Comparison of ENCODE assay signal across 9 cellular contexts in genomic region chr5:13957032-13957645, GRCh38. TPM values are rescaled to one million over a fixed set of nuclear protein-coding genes. Genes with fewer than 3 reads are reported as not detected.
A peak's percentile ranks its signal among the peaks of the same experiment; 100 is the strongest.
DNase-seq lines count a peak whose midpoint lies in the region; ATAC-seq and TF ChIP-seq lines count a peak whose summit lies in the region.
"Had no signal": no experiment of that assay in that cellular context is flagged by ENCODE, and none has a peak within 500 bp of the region (broad histone marks: within the 10 kb centered on the region; RNA-seq: fewer than 3 reads in every experiment).

No MANE protein-coding gene starts in this region.

- no peaks in the 10 kb centered on the region for H3K36me3 Mint-ChIP-seq in T-helper 17 cell (ENCODE audit: low read depth)
- H3K36me3 Mint-ChIP-seq: activated naive CD4-positive, alpha-beta T cell treated with anti-CD3 and anti-CD28 coated beads, Interleukin-2, amount 50 U/mL, for 24 hours had no signal

- DNase-seq in GF-D8 (lab: John Stamatoyannopoulos, UW) (peak; percentile 4), HS-27A (ENCODE audit: low read depth) (peak; percentile 54), NCI-H748 (lab: John Stamatoyannopoulos, UW; ENCODE audit: unreplicated experiment) (peak; percentile 97), cerebellar cortex (ENCODE audit: low spot score) (peak; percentile 88), lung (ENCODE audit: low spot score) (no peak), germinal center (ENCODE audit: low spot score) (no peak), T-helper 17 cell (no peak)

- no peak overlapping the region for H3K27ac Mint-ChIP-seq in T-helper 17 cell
- H3K27ac Mint-ChIP-seq: activated naive CD4-positive, alpha-beta T cell treated with anti-CD3 and anti-CD28 coated beads, Interleukin-2, amount 50 U/mL, for 24 hours had no signal

- no peaks in the 10 kb centered on the region for H3K36me3 ChIP-seq in lung (ENCODE audit: control insufficient read depth in 2 of 2, insufficient read depth in 2 of 2, low read length in 2 of 2)

- no peak overlapping the region for H3K4me3 ChIP-seq in lung

- H3K27me3 Mint-ChIP-seq in T-helper 17 cell: no peaks in the 10 kb centered on the region
- H3K27me3 Mint-ChIP-seq: activated naive CD4-positive, alpha-beta T cell treated with anti-CD3 and anti-CD28 coated beads, Interleukin-2, amount 50 U/mL, for 24 hours had no signal

- H3K27me3 ChIP-seq in lung (ENCODE audit: control insufficient read depth, insufficient read depth): no peaks in the 10 kb centered on the region

- peak; percentile 6 for TF ChIP-seq CTCF in lung (IDR thresholded peaks at IDR 0.05; ENCODE audit: control extremely low read depth, extremely low read depth)

- no peaks in the 10 kb centered on the region for H3K4me1 ChIP-seq in lung (ENCODE audit: control insufficient read depth in 2 of 2, insufficient read depth in 2 of 2, low read length in 2 of 2)

- H3K4me1 Mint-ChIP-seq in T-helper 17 cell: no peaks in the 10 kb centered on the region
- H3K4me1 Mint-ChIP-seq: activated naive CD4-positive, alpha-beta T cell treated with anti-CD3 and anti-CD28 coated beads, Interleukin-2, amount 50 U/mL, for 24 hours had no signal

- no peaks in the 10 kb centered on the region for H3K9me3 ChIP-seq in lung (ENCODE audit: control insufficient read depth in 2 of 2, insufficient read depth in 1 of 2, low read length in 1 of 2)
- H3K9me3 ChIP-seq in T-helper 17 cell (ENCODE audit: control insufficient read depth, low read length, poor library complexity, severe bottlenecking): no peaks in the 10 kb centered on the region

- H3K4me3 Mint-ChIP-seq in T-helper 17 cell: no peak overlapping the region
- H3K4me3 Mint-ChIP-seq: activated naive CD4-positive, alpha-beta T cell treated with anti-CD3 and anti-CD28 coated beads, Interleukin-2, amount 50 U/mL, for 24 hours had no signal

- ATAC-seq in GM21526 (IDR thresholded peaks at IDR 0.05; ENCODE audit: low FRiP score, unreplicated experiment): peak; percentile 95
- ATAC-seq in lung (ENCODE audit: insufficient read depth, low FRiP score): no peak
- ATAC-seq in T-helper 17 cell: no peak

- no peak overlapping the region for H3K27ac ChIP-seq in lung (ENCODE audit: low read depth in 1 of 2, low read length in 1 of 2)

RNA-seq across cellular contexts. Expression of gene DNAH5, which starts 12.7 kb away (rescaled TPM):
- total RNA-seq in lung (10 to 100 TPM; 29.3 to 29.7 TPM), T-helper 17 cell (not detected)
- 1 to 10 TPM; 2.7 to 3.1 TPM for polyA plus RNA-seq in lung

Comparison
In these comparisons a context has a peak if more than half of its experiments do, and no peak if none do; other contexts are left out.
1. DNase-seq: peak in GF-D8 (single experiment), HS-27A (single experiment), NCI-H748 (single experiment) and cerebellar cortex (single experiment); none in lung (single experiment), germinal center (single experiment) and T-helper 17 cell (0 of 3).
2. RNA of gene DNAH5, which starts 12.7 kb away (total RNA-seq): 29.3 to 29.7 TPM in lung; not detected in T-helper 17 cell; every median in the first group is over 10 times any median in the second.